ENCODE assay signal across 1 cellular context in the genomic region with DNA sequence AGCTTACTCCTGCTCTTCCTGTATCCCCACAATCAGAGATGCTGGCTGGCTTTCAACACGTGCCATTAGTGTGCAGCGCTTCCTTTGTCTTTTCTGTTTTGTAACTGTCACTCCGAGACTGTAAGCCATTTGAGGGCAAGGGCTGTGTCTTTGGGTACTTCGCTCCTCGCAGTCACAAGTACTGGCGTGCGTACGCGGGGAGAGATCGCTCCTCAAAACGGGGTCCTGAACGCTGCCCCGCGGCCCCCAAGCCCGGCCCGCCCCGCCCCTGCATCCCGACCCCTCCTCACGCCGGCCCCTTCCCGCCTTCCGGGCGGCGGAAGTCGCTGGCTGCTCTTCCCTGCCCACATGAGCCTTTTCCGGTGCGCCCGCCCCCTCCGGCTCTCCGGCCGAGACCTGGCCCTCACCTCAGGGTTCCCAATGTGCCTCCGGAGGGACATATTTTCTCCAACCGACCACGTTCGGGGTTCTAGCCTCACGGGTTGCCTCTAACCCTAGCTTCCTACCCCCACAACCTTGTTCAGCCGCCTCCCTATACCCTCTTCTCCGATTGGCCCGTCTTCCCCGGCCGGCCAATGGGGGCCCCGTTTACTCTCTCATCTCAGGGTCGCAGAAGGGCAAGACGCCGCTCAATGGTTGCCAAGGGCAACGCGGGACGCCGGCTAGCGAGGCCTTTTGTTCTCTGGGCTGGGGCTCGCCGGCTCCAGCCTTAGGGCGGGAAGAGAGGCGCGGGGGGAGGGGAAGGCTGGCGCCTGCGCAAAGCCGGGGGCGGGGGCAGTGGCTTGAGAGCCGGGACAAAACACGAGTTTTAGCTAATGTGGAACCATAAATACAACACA.
A peak's percentile ranks its signal among the peaks of the same experiment; 100 is the strongest.
TF ChIP-seq lines count a peak whose summit lies in the region.

A gene with protein sequence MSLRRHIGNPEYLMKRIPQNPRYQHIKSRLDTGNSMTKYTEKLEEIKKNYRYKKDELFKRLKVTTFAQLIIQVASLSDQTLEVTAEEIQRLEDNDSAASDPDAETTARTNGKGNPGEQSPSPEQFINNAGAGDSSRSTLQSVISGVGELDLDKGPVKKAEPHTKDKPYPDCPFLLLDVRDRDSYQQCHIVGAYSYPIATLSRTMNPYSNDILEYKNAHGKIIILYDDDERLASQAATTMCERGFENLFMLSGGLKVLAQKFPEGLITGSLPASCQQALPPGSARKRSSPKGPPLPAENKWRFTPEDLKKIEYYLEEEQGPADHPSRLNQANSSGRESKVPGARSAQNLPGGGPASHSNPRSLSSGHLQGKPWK (minus strand): TSS at position 490 of the 839 bp plus-strand sequence. CDS start 50 bp downstream, at position 440.

TF ChIP-seq in K562, 482 proteins besides CTCF, POLR2A, EP300 and RAD21 (continued from another document and continues in another):
- TF ChIP-seq, protein P1, sequence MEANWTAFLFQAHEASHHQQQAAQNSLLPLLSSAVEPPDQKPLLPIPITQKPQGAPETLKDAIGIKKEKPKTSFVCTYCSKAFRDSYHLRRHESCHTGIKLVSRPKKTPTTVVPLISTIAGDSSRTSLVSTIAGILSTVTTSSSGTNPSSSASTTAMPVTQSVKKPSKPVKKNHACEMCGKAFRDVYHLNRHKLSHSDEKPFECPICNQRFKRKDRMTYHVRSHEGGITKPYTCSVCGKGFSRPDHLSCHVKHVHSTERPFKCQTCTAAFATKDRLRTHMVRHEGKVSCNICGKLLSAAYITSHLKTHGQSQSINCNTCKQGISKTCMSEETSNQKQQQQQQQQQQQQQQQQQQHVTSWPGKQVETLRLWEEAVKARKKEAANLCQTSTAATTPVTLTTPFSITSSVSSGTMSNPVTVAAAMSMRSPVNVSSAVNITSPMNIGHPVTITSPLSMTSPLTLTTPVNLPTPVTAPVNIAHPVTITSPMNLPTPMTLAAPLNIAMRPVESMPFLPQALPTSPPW (CRISPR knock-in tag; IDR thresholded peaks at IDR 0.05): peak; percentile 68
- TF ChIP-seq FOXA3 (CRISPR knock-in tag; conservative IDR thresholded peaks at IDR 0.05 in 1 of 2, IDR thresholded peaks at IDR 0.05 in 1 of 2) (peak in 1 of 2 experiments; percentile 36; a peak in 1 of 4 replicates), HDAC1 (IDR thresholded peaks at IDR 0.05) (peak in 1 of 2 experiments; percentile 42; a peak in 1 of 4 replicates), HLTF (IDR thresholded peaks at IDR 0.05) (peak; percentile 31; the same call in 1 of the 2 replicates), NFYB (IDR thresholded peaks at IDR 0.05; ENCODE audit: extremely low read depth, insufficient read length) (peak; percentile 69), L3MBTL2 (IDR thresholded peaks at IDR 0.05) (peak; percentile 41; the same call in 1 of the 2 replicates), PCBP1 (IDR thresholded peaks at IDR 0.05; ENCODE audit: low read depth, low read length, poor library complexity, severe bottlenecking) (peak; percentile 39), GABPA (tag; conservative IDR thresholded peaks at IDR 0.05; ENCODE audit: low read depth) (peak; percentile 88), SIN3A (IDR thresholded peaks at IDR 0.05; ENCODE audit: borderline replicate concordance in 2 of 2, control insufficient read depth in 1 of 2, low read depth in 2 of 2, low read length in 2 of 2) (peak; percentile 56 to 69; a peak in 2 of 4 replicates), FOXJ2 (tag; IDR thresholded peaks at IDR 0.05) (peak; percentile 56; the same call in 1 of the 2 replicates), MYC (IDR thresholded peaks at IDR 0.05; ENCODE audit: low read depth, low read length) (0 out of 2 replicates have a peak, but pooled peaks have one; percentile 20), MYC (CRISPR knock-in tag; IDR thresholded peaks at IDR 0.05; ENCODE audit: borderline replicate concordance, low read depth) (no peak), ZBTB1 (CRISPR knock-in tag; IDR thresholded peaks at IDR 0.05; ENCODE audit: borderline replicate concordance, low read depth) (no peak), CHD2 (IDR thresholded peaks at IDR 0.05; ENCODE audit: low read depth, low read length) (peak; percentile 66; the same call in 1 of the 2 replicates), BRD4 (IDR thresholded peaks at IDR 0.05) (0 out of 2 replicates have a peak, but pooled peaks have one; percentile 36), TRIM24 (IDR thresholded peaks at IDR 0.05) (peak; percentile 6 to 76; a peak in 3 of 4 replicates), NR2C2 (CRISPR knock-in tag; IDR thresholded peaks at IDR 0.05) (peak; percentile 16; the same call in 1 of the 2 replicates), NR2C2 (tag; IDR thresholded peaks at IDR 0.05) (peak; percentile 96), RNF2 (IDR thresholded peaks at IDR 0.05) (peak; percentile 59; the same call in 1 of the 2 replicates), PHF8 (IDR thresholded peaks at IDR 0.05; ENCODE audit: borderline replicate concordance, low read length) (peak; percentile 34; the same call in 1 of the 2 replicates), ETV1 (tag; conservative IDR thresholded peaks at IDR 0.05; ENCODE audit: low read depth) (peak; percentile 31; the same call in 1 of the 2 replicates), LEF1 (IDR thresholded peaks at IDR 0.05) (0 out of 2 replicates have a peak, but pooled peaks have one; percentile 19), DNMT1 (IDR thresholded peaks at IDR 0.05) (no peak), ASH1L (IDR thresholded peaks at IDR 0.05; ENCODE audit: borderline replicate concordance, low read depth, partially characterized antibody) (peak; percentile 92), TCFL5 (CRISPR knock-in tag; conservative IDR thresholded peaks at IDR 0.05) (no peak)
- TF ChIP-seq, protein P2, sequence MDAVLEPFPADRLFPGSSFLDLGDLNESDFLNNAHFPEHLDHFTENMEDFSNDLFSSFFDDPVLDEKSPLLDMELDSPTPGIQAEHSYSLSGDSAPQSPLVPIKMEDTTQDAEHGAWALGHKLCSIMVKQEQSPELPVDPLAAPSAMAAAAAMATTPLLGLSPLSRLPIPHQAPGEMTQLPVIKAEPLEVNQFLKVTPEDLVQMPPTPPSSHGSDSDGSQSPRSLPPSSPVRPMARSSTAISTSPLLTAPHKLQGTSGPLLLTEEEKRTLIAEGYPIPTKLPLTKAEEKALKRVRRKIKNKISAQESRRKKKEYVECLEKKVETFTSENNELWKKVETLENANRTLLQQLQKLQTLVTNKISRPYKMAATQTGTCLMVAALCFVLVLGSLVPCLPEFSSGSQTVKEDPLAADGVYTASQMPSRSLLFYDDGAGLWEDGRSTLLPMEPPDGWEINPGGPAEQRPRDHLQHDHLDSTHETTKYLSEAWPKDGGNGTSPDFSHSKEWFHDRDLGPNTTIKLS (IDR thresholded peaks at IDR 0.05; ENCODE audit: borderline replicate concordance, low read depth): peak; percentile 28; the same call in 1 of the 2 replicates
- TF ChIP-seq, protein P3, sequence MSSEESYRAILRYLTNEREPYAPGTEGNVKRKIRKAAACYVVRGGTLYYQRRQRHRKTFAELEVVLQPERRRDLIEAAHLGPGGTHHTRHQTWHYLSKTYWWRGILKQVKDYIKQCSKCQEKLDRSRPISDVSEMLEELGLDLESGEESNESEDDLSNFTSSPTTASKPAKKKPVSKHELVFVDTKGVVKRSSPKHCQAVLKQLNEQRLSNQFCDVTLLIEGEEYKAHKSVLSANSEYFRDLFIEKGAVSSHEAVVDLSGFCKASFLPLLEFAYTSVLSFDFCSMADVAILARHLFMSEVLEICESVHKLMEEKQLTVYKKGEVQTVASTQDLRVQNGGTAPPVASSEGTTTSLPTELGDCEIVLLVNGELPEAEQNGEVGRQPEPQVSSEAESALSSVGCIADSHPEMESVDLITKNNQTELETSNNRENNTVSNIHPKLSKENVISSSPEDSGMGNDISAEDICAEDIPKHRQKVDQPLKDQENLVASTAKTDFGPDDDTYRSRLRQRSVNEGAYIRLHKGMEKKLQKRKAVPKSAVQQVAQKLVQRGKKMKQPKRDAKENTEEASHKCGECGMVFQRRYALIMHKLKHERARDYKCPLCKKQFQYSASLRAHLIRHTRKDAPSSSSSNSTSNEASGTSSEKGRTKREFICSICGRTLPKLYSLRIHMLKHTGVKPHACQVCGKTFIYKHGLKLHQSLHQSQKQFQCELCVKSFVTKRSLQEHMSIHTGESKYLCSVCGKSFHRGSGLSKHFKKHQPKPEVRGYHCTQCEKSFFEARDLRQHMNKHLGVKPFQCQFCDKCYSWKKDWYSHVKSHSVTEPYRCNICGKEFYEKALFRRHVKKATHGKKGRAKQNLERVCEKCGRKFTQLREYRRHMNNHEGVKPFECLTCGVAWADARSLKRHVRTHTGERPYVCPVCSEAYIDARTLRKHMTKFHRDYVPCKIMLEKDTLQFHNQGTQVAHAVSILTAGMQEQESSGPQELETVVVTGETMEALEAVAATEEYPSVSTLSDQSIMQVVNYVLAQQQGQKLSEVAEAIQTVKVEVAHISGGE (CRISPR knock-in tag; IDR thresholded peaks at IDR 0.05): peak in 1 of 3 experiments; percentile 59; a peak in 1 of 6 replicates
- TF ChIP-seq, protein P4, sequence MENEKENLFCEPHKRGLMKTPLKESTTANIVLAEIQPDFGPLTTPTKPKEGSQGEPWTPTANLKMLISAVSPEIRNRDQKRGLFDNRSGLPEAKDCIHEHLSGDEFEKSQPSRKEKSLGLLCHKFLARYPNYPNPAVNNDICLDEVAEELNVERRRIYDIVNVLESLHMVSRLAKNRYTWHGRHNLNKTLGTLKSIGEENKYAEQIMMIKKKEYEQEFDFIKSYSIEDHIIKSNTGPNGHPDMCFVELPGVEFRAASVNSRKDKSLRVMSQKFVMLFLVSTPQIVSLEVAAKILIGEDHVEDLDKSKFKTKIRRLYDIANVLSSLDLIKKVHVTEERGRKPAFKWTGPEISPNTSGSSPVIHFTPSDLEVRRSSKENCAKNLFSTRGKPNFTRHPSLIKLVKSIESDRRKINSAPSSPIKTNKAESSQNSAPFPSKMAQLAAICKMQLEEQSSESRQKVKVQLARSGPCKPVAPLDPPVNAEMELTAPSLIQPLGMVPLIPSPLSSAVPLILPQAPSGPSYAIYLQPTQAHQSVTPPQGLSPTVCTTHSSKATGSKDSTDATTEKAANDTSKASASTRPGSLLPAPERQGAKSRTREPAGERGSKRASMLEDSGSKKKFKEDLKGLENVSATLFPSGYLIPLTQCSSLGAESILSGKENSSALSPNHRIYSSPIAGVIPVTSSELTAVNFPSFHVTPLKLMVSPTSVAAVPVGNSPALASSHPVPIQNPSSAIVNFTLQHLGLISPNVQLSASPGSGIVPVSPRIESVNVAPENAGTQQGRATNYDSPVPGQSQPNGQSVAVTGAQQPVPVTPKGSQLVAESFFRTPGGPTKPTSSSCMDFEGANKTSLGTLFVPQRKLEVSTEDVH (IDR thresholded peaks at IDR 0.05; ENCODE audit: low read depth, partially characterized antibody): peak; percentile 51
- TF ChIP-seq, protein P5, sequence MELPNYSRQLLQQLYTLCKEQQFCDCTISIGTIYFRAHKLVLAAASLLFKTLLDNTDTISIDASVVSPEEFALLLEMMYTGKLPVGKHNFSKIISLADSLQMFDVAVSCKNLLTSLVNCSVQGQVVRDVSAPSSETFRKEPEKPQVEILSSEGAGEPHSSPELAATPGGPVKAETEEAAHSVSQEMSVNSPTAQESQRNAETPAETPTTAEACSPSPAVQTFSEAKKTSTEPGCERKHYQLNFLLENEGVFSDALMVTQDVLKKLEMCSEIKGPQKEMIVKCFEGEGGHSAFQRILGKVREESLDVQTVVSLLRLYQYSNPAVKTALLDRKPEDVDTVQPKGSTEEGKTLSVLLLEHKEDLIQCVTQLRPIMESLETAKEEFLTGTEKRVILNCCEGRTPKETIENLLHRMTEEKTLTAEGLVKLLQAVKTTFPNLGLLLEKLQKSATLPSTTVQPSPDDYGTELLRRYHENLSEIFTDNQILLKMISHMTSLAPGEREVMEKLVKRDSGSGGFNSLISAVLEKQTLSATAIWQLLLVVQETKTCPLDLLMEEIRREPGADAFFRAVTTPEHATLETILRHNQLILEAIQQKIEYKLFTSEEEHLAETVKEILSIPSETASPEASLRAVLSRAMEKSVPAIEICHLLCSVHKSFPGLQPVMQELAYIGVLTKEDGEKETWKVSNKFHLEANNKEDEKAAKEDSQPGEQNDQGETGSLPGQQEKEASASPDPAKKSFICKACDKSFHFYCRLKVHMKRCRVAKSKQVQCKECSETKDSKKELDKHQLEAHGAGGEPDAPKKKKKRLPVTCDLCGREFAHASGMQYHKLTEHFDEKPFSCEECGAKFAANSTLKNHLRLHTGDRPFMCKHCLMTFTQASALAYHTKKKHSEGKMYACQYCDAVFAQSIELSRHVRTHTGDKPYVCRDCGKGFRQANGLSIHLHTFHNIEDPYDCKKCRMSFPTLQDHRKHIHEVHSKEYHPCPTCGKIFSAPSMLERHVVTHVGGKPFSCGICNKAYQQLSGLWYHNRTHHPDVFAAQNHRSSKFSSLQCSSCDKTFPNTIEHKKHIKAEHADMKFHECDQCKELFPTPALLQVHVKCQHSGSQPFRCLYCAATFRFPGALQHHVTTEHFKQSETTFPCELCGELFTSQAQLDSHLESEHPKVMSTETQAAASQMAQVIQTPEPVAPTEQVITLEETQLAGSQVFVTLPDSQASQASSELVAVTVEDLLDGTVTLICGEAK (IDR thresholded peaks at IDR 0.05): peak; percentile 82
- TF ChIP-seq, protein P5 (CRISPR knock-in tag; IDR thresholded peaks at IDR 0.05): no peak
